8 cellular contexts compared by ENCODE assay signal in genomic region chr6:159169193-159169555, GRCh38. TPM values are rescaled to one million over a fixed set of nuclear protein-coding genes. Genes with fewer than 3 reads are reported as not detected.
A peak's percentile ranks its signal among the peaks of the same experiment; 100 is the strongest.
DNase-seq lines count a peak whose midpoint lies in the region; ATAC-seq, FAIRE-seq and TF ChIP-seq lines count a peak whose summit lies in the region.

Gene FNDC1 (plus strand): TSS chr6:159169400. CDS start chr6:159169597, 197 bp downstream.

- H3K27me3 Mint-ChIP-seq in mesothelial cell of epicardium (ENCODE audit: low read depth), result peaks cover 94% of the 10 kb centered on the region

- H3K9me2 ChIP-seq in HCT116 (ENCODE audit: insufficient read depth), result no peaks in the 10 kb centered on the region

- no peak within 1 kb of the TSS for H3K4me2 ChIP-seq in HCT116 (ENCODE audit: low read length)

- no peak within 1 kb of the TSS for H2AFZ ChIP-seq in HCT116 (ENCODE audit: low read depth, low read length, poor library complexity, severe bottlenecking)

- H3K9ac ChIP-seq in HCT116 (ENCODE audit: low read length) (no peak within 1 kb of the TSS), duodenal mucosa (ENCODE audit: low read depth in 1 of 2, low read length in 2 of 2) (no peak within 1 kb of the TSS)

- H3K79me2 ChIP-seq in HCT116 (ENCODE audit: insufficient read depth, low read length), result no peaks in the 10 kb centered on the region

- no peaks in the 10 kb centered on the region for H4K20me1 ChIP-seq in HCT116 (ENCODE audit: insufficient read depth)

- H3K4me3 ChIP-seq in HCT116 (replicated peaks in 1 of 2; ENCODE audit: low read depth in 1 of 2, low read length in 2 of 2) (no peak within 1 kb of the TSS), duodenal mucosa (ENCODE audit: low read depth in 1 of 2, low read length in 2 of 2) (peak within 1 kb of the TSS; percentile 37 to 50), thoracic aorta (peak within 1 kb of the TSS; percentile 70)

- peaks cover 23% of the 10 kb centered on the region; the same call in 1 of the 2 replicates for H3K27me3 ChIP-seq in HCT116 (ENCODE audit: insufficient read depth, low read length)
- H3K27me3 ChIP-seq in duodenal mucosa (ENCODE audit: control insufficient read depth in 1 of 2, insufficient read depth in 2 of 2, low read length in 2 of 2), result peaks cover 49 to 60% of the 10 kb centered on the region in 2 donors
- no peaks in the 10 kb centered on the region for H3K27me3 ChIP-seq in thoracic aorta (replicated peaks; ENCODE audit: insufficient read depth)

- H3K27ac Mint-ChIP-seq in mesothelial cell of epicardium, result no peak within 1 kb of the TSS

- no peaks in the 10 kb centered on the region for H3K36me3 Mint-ChIP-seq in mesothelial cell of epicardium

- no peaks in the 10 kb centered on the region for H3K4me1 ChIP-seq in HCT116 (ENCODE audit: control insufficient read depth in 1 of 2, insufficient read depth in 2 of 2, low read length in 2 of 2)
- peaks cover 0 to 10% of the 10 kb centered on the region in 2 donors for H3K4me1 ChIP-seq in duodenal mucosa (ENCODE audit: control insufficient read depth in 1 of 2, insufficient read depth in 2 of 2, low read length in 2 of 2)
- peaks cover 0 to 25% of the 10 kb centered on the region in 2 donors for H3K4me1 ChIP-seq in thoracic aorta (ENCODE audit: control insufficient read depth in 1 of 2, low read depth in 2 of 2)

- TF ChIP-seq CTCF in D721Med (IDR thresholded peaks at IDR 0.05; ENCODE audit: insufficient read depth, missing control alignments) (peak; percentile 33), HCT116 (IDR thresholded peaks at IDR 0.05 in 2 of 3, conservative IDR thresholded peaks at IDR 0.05 in 1 of 3; ENCODE audit: borderline replicate concordance in 1 of 3, insufficient read depth in 1 of 3, low read depth in 2 of 3, low read length in 2 of 3) (peak in 1 of 3 experiments; percentile 25; a peak in 1 of 6 replicates), mesothelial cell of epicardium (IDR thresholded peaks at IDR 0.05; ENCODE audit: unreplicated experiment) (no peak), thoracic aorta (IDR thresholded peaks at IDR 0.05) (no peak)

- POLR2A ChIA-PET in HCT116 (lab: Charles Lee), result no interaction called here

- no peak for TF ChIP-seq POLR2A in HCT116 (IDR thresholded peaks at IDR 0.05; ENCODE audit: borderline replicate concordance, extremely low read depth, insufficient read depth, insufficient read length)

- intact Hi-C loops in HCT116 (cut with micrococcal nuclease), result no loop called here

- RAD21 ChIA-PET in HCT116 (lab: Charles Lee; ENCODE audit: low non-redundant PET in 1 of 2, low total read pairs in 2 of 2, uncharacterized antibody in 2 of 2, unreplicated experiment in 2 of 2), result no interaction called here

- peak; percentile 83 for ATAC-seq in HCT116
- no peak for ATAC-seq in thoracic aorta (ENCODE audit: insufficient number of reproducible peaks, low FRiP score, low read depth)

- H3K27ac ChIP-seq in HCT116 (ENCODE audit: low read depth, low read length), result no peak within 1 kb of the TSS
- H3K27ac ChIP-seq in duodenal mucosa (ENCODE audit: low read depth, low read length), result no peak within 1 kb of the TSS
- H3K27ac ChIP-seq in thoracic aorta, result peak within 1 kb of the TSS in 1 of 2 donors; percentile 23
- no peak within 1 kb of the TSS for H3K27ac ChIP-seq in caudate nucleus (ENCODE audit: low read depth, low read length)

- CTCF ChIA-PET in HCT116 (lab: Charles Lee), result no interaction called here

- DNase-seq in D721Med (ENCODE audit: insufficient read length, low spot score) (peak; percentile 80), HCT116 (ENCODE audit: low read depth, low spot score) (no peak), T-helper 2 cell (peak in 3 of 5 experiments; percentile 28 to 50 (median 33)), mesothelial cell of epicardium (ENCODE audit: low spot score in 2 of 2, unreplicated experiment in 2 of 2) (peak in 1 of 2 experiments; percentile 68), thoracic aorta (ENCODE audit: low spot score) (no peak), caudate nucleus (lab: John Stamatoyannopoulos, UW) (no peak), NCI-H1694 treated with DMSO at 0.1 percent for 48 hours (lab: John Stamatoyannopoulos, UW) (no peak)

- H3K9me3 ChIP-seq in HCT116 (ENCODE audit: control insufficient read depth in 1 of 2, insufficient read depth in 1 of 2, low read depth in 1 of 2, low read length in 2 of 2) (no peaks in the 10 kb centered on the region), duodenal mucosa (ENCODE audit: control insufficient read depth in 1 of 2, low read length in 2 of 2) (no peaks in the 10 kb centered on the region), thoracic aorta (no peaks in the 10 kb centered on the region)

- no peaks in the 10 kb centered on the region for H3K36me3 ChIP-seq in HCT116 (ENCODE audit: control insufficient read depth in 1 of 2, insufficient read depth in 2 of 2, low read length in 2 of 2)
- H3K36me3 ChIP-seq in duodenal mucosa (ENCODE audit: control insufficient read depth in 1 of 2, insufficient read depth in 2 of 2, low read length in 2 of 2), result no peaks in the 10 kb centered on the region
- no peaks in the 10 kb centered on the region for H3K36me3 ChIP-seq in thoracic aorta

- peak within 1 kb of the TSS; percentile 61 for H3K4me3 Mint-ChIP-seq in mesothelial cell of epicardium

- H3K9me3 Mint-ChIP-seq in mesothelial cell of epicardium, result no peaks in the 10 kb centered on the region

- H3K4me1 Mint-ChIP-seq in mesothelial cell of epicardium, result peaks cover 18% of the 10 kb centered on the region

- 0 out of 2 replicates have a peak, but pooled peaks have one; percentile 15 for TF ChIP-seq RAD21 in HCT116 (IDR thresholded peaks at IDR 0.05; ENCODE audit: low read depth)

- BruUV-seq in HCT116 (replicated peaks; lab: Mats Ljungman, UMichigan), result no TSS peak

- no peak for FAIRE-seq in D721Med (lab: Jason Lieb, UNC)

TF ChIP-seq in HCT116, 20 proteins besides CTCF, POLR2A, EP300 and RAD21:
- TF ChIP-seq SIN3A (IDR thresholded peaks at IDR 0.05; ENCODE audit: low read depth), result no peak
- no peak for TF ChIP-seq JUND (IDR thresholded peaks at IDR 0.05)
- no peak for TF ChIP-seq CBX3 (IDR thresholded peaks at IDR 0.05; ENCODE audit: low read depth)
- no peak for TF ChIP-seq ZNF274 (IDR thresholded peaks at IDR 0.05; ENCODE audit: low read depth, low read length)
- no peak for TF ChIP-seq YY1 (IDR thresholded peaks at IDR 0.05; ENCODE audit: extremely low read depth, insufficient replicate concordance, low read depth, low read length)
- no peak for TF ChIP-seq EZH2phosphoT487 (IDR thresholded peaks at IDR 0.05; ENCODE audit: borderline replicate concordance)
- no peak for TF ChIP-seq ZFX (IDR thresholded peaks at IDR 0.05)
- no peak for TF ChIP-seq EGR1 (IDR thresholded peaks at IDR 0.05; ENCODE audit: low read depth)
- TF ChIP-seq TCF7L2 (IDR thresholded peaks at IDR 0.05; ENCODE audit: borderline replicate concordance, extremely low read depth, insufficient read depth, insufficient read length), result no peak

RNA-seq across cellular contexts. Expression of gene FNDC1, which starts in this region (rescaled TPM):
- total RNA-seq in HCT116 (2021; ENCODE audit: unreplicated experiment) (0.07 TPM), mesothelial cell of epicardium (0.31 to 0.40 TPM (median 0.34 TPM) in 3 replicates), thoracic aorta (1 to 10 TPM; 4.1 to 5.3 TPM)
- 0.04 and 0.05 TPM in 2 replicates for polyA plus RNA-seq in HCT116 (2012)

Comparison
In these comparisons a context has a peak if more than half of its experiments do, and no peak if none do; other contexts are left out.
1. Peak in ATAC-seq in HCT116; RNA of the gene not detected or under 1 TPM.
2. DNase-seq: peak in D721Med (single experiment) and T-helper 2 cell (3 of 5); none in HCT116 (single experiment), thoracic aorta (single experiment), caudate nucleus (0 of 61) and NCI-H1694 treated with DMSO at 0.1 percent for 48 hours (single experiment).
3. H3K4me3 ChIP-seq: peak in duodenal mucosa (2 of 2) and thoracic aorta (single experiment); none in HCT116 (0 of 2).